In genomic region chr18:59623456-59624383, GRCh38 we compare ENCODE assay signal across 12 cellular contexts.
DNase-seq lines count a peak whose midpoint lies in the region; ATAC-seq, FAIRE-seq and TF ChIP-seq lines count a peak whose summit lies in the region.
"Had no signal": no experiment of that assay in that cellular context is flagged by ENCODE, and none has a peak within 500 bp of the region (broad histone marks: within the 10 kb centered on the region; RNA-seq: fewer than 3 reads in every experiment).

No MANE protein-coding gene starts in this region.

- H3K36me3 ChIP-seq in astrocyte (ENCODE audit: insufficient read depth, low read length), result no peaks in the 10 kb centered on the region
- no peaks in the 10 kb centered on the region for H3K36me3 ChIP-seq in heart left ventricle
- no peaks in the 10 kb centered on the region for H3K36me3 ChIP-seq in skeletal muscle satellite cell (ENCODE audit: insufficient read depth, low read length)
- H3K36me3 ChIP-seq: spleen had no signal

- no peak overlapping the region for H3K27ac ChIP-seq in astrocyte (ENCODE audit: low read depth, low read length)
- peak overlapping the region in 4 of 12 donors; percentile 1 to 41 (median 17) for H3K27ac ChIP-seq in heart left ventricle
- H3K27ac ChIP-seq: spleen had no signal

- H3K4me3 ChIP-seq in astrocyte (ENCODE audit: insufficient read depth, low read depth, low read length), result no peak overlapping the region
- peak overlapping the region in 1 of 12 donors; percentile 7 for H3K4me3 ChIP-seq in heart left ventricle
- H3K4me3 ChIP-seq in skeletal muscle satellite cell (ENCODE audit: low read length), result peak overlapping the region; percentile 26
- H3K4me3 ChIP-seq: spleen had no signal

- peak; percentile 19 to 59 (median 34) for ATAC-seq in heart left ventricle
- ATAC-seq in activated CD8-positive, alpha-beta memory T cell treated with anti-CD3 and anti-CD28 coated beads, Interleukin-2, amount 10 ng/mL, durations not matched to agents 7 days and 5 days, result no peak
- ATAC-seq: natural killer cell had no signal

- H3K27me3 ChIP-seq in astrocyte (ENCODE audit: insufficient read depth, low read length), result peaks cover 2% of the 10 kb centered on the region
- no peaks in the 10 kb centered on the region for H3K27me3 ChIP-seq in heart left ventricle
- no peaks in the 10 kb centered on the region for H3K27me3 ChIP-seq in skeletal muscle satellite cell (ENCODE audit: control insufficient read depth, insufficient read depth, low read length)

- peak; percentile 65 for DNase-seq in EL
- peak; percentile 83 for DNase-seq in astrocyte (ENCODE audit: low read depth)
- DNase-seq in heart left ventricle, result no peak
- DNase-seq in activated CD8-positive, alpha-beta memory T cell treated with anti-CD3 and anti-CD28 coated beads, Interleukin-2, amount 10 ng/mL, durations not matched to agents 7 days and 5 days, result no peak
- no peak for DNase-seq in stimulated activated CD4-positive, alpha-beta T cell treated with anti-CD3 and anti-CD28 coated beads, Interleukin-2, amount 100 ng/mL, for 48 hours
- no peak for DNase-seq in NOMO-1 treated with DMSO at 0.1 percent for 48 hours (lab: John Stamatoyannopoulos, UW; ENCODE audit: unreplicated experiment)
- DNase-seq in stimulated activated naive CD4-positive, alpha-beta T cell (lab: John Stamatoyannopoulos, UW), result no peak
- DNase-seq: immature natural killer cell, natural killer cell, spleen had no signal

- peaks cover 30% of the 10 kb centered on the region for H4K20me1 ChIP-seq in astrocyte (ENCODE audit: insufficient read depth, low read length)

- H3K27me3 Mint-ChIP-seq in astrocyte (ENCODE audit: low read depth, unreplicated experiment), result peaks cover 4% of the 10 kb centered on the region
- no peaks in the 10 kb centered on the region for H3K27me3 Mint-ChIP-seq in activated CD8-positive, alpha-beta memory T cell treated with anti-CD3 and anti-CD28 coated beads, Interleukin-2, amount 10 ng/mL, durations not matched to agents 7 days and 5 days

- no peaks in the 10 kb centered on the region for H3K36me3 Mint-ChIP-seq in astrocyte (ENCODE audit: low read depth, unreplicated experiment)
- H3K36me3 Mint-ChIP-seq in activated CD8-positive, alpha-beta memory T cell treated with anti-CD3 and anti-CD28 coated beads, Interleukin-2, amount 10 ng/mL, durations not matched to agents 7 days and 5 days, result no peaks in the 10 kb centered on the region
- H3K36me3 Mint-ChIP-seq: immature natural killer cell, natural killer cell had no signal

- H3K4me1 ChIP-seq in astrocyte (ENCODE audit: insufficient read depth, low read length) (peaks cover 13% of the 10 kb centered on the region), heart left ventricle (peaks cover 0 to 20% (median 1%) of the 10 kb centered on the region in 12 donors), skeletal muscle satellite cell (ENCODE audit: control insufficient read depth, insufficient read depth, low read length) (peaks cover 43% of the 10 kb centered on the region)
- H3K4me1 ChIP-seq: spleen had no signal

- 69 to 78% (median 74%) methylated on average over 10 of the region's 10 CpGs for WGBS in heart left ventricle, 4 donors

- no peak for TF ChIP-seq CTCF in astrocyte (IDR thresholded peaks at IDR 0.05; ENCODE audit: insufficient read depth, low read depth, low read length)
- no peak for TF ChIP-seq CTCF in heart left ventricle (IDR thresholded peaks at IDR 0.05)

- H3K27ac Mint-ChIP-seq in astrocyte (ENCODE audit: unreplicated experiment), result no peak overlapping the region
- H3K27ac Mint-ChIP-seq in activated CD8-positive, alpha-beta memory T cell treated with anti-CD3 and anti-CD28 coated beads, Interleukin-2, amount 10 ng/mL, durations not matched to agents 7 days and 5 days, result no peak overlapping the region
- H3K27ac Mint-ChIP-seq: immature natural killer cell, natural killer cell had no signal

- H3K4me1 Mint-ChIP-seq in astrocyte (ENCODE audit: low read depth, unreplicated experiment), result peaks cover 4% of the 10 kb centered on the region
- H3K4me1 Mint-ChIP-seq in activated CD8-positive, alpha-beta memory T cell treated with anti-CD3 and anti-CD28 coated beads, Interleukin-2, amount 10 ng/mL, durations not matched to agents 7 days and 5 days, result no peaks in the 10 kb centered on the region
- H3K4me1 Mint-ChIP-seq: immature natural killer cell, natural killer cell had no signal

- H3K4me2 ChIP-seq in astrocyte (ENCODE audit: low read length) (peak overlapping the region; percentile 42), skeletal muscle satellite cell (ENCODE audit: low read length) (peak overlapping the region; percentile 70)

- H3K79me2 ChIP-seq in astrocyte (ENCODE audit: insufficient read depth, low read length), result no peaks in the 10 kb centered on the region

- H3K9me3 ChIP-seq in astrocyte (ENCODE audit: insufficient read depth, low read depth, low read length), result no peaks in the 10 kb centered on the region
- H3K9me3 ChIP-seq in heart left ventricle, result no peaks in the 10 kb centered on the region
- no peaks in the 10 kb centered on the region for H3K9me3 ChIP-seq in skeletal muscle satellite cell (replicated peaks; ENCODE audit: low read length)
- H3K9me3 ChIP-seq: spleen had no signal

- H3K9ac ChIP-seq in astrocyte (ENCODE audit: low read length), result no peak overlapping the region
- peak overlapping the region; percentile 2 for H3K9ac ChIP-seq in skeletal muscle satellite cell (ENCODE audit: low read depth, low read length)

- no peak overlapping the region for H3K4me3 Mint-ChIP-seq in astrocyte (ENCODE audit: unreplicated experiment)
- no peak overlapping the region for H3K4me3 Mint-ChIP-seq in activated CD8-positive, alpha-beta memory T cell treated with anti-CD3 and anti-CD28 coated beads, Interleukin-2, amount 10 ng/mL, durations not matched to agents 7 days and 5 days
- H3K4me3 Mint-ChIP-seq: immature natural killer cell, natural killer cell had no signal

- H3K9me3 Mint-ChIP-seq in astrocyte (ENCODE audit: unreplicated experiment), result peaks cover under 1% of the 10 kb centered on the region
- H3K9me3 Mint-ChIP-seq in activated CD8-positive, alpha-beta memory T cell treated with anti-CD3 and anti-CD28 coated beads, Interleukin-2, amount 10 ng/mL, durations not matched to agents 7 days and 5 days (ENCODE audit: low read depth), result no peaks in the 10 kb centered on the region
- H3K9me3 Mint-ChIP-seq: natural killer cell had no signal

- CTCF ChIA-PET in activated CD8-positive, alpha-beta memory T cell treated with anti-CD3 and anti-CD28 coated beads, Interleukin-2, amount 10 ng/mL, durations not matched to agents 7 days and 5 days (lab: Charles Lee), result no interaction called here

- H2AFZ ChIP-seq in astrocyte (ENCODE audit: low read depth, low read length), result no peak overlapping the region

- intact Hi-C loops in heart left ventricle (cut with DNase I), result loop anchor here in 2 of 10 donors (10.0 kb wide), 2 partner anchors 159 to 169 kb away; no protein-coding TSS in a partner anchor

- TF ChIP-seq POLR2A in heart left ventricle (IDR thresholded peaks at IDR 0.05), result no peak

- peak; percentile 23 for FAIRE-seq in astrocyte (lab: Jason Lieb, UNC)
- FAIRE-seq: H54 had no signal

Comparison
In these comparisons a context has a peak if more than half of its experiments do, and no peak if none do; other contexts are left out.
1. DNase-seq: peak in EL (single experiment) and astrocyte (single experiment); none in heart left ventricle (0 of 5), activated CD8-positive, alpha-beta memory T cell treated with anti-CD3 and anti-CD28 coated beads, Interleukin-2, amount 10 ng/mL, durations not matched to agents 7 days and 5 days (single experiment), stimulated activated CD4-positive, alpha-beta T cell treated with anti-CD3 and anti-CD28 coated beads, Interleukin-2, amount 100 ng/mL, for 48 hours (0 of 2), NOMO-1 treated with DMSO at 0.1 percent for 48 hours (single experiment) and stimulated activated naive CD4-positive, alpha-beta T cell (0 of 6).